In the genomic region with DNA sequence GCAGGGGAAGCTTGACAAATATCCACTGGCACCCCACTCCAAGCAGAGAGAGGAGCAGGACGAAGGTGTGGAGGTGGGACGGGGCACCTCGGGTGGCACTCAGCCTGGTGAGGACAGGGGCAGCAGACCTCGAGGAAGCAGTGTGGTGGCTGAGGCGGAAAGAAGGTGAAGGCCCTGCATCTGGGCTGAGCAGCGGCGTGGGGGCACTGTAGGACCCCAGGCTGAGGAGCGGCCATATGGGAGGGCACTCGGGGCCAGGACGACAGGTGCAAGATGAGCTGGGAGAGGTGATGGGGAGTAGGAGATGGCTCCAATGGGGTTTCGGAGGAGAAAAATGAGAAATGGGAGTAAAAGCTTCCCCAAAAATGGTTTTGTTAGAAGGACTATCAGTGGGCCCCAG, we compare ENCODE assay signal across 22 cellular contexts.
DNase-seq lines count a peak whose midpoint lies in the region; ATAC-seq and TF ChIP-seq lines count a peak whose summit lies in the region.
"Had no signal": no experiment of that assay in that cellular context is flagged by ENCODE, and none has a peak within 500 bp of the region (broad histone marks: within the 10 kb centered on the region; RNA-seq: fewer than 3 reads in every experiment).

No MANE protein-coding gene starts in this region.

- no peak overlapping the region for H4K8ac ChIP-seq in mesenchymal stem cell (ENCODE audit: low read length)

- H3K4me1 ChIP-seq in mucosa of rectum (ENCODE audit: control insufficient read depth in 2 of 2, insufficient read depth in 2 of 2, low read length in 2 of 2) (peaks cover 0 to 4% of the 10 kb centered on the region in 2 donors), osteoblast (ENCODE audit: insufficient read depth, low read length) (no peaks in the 10 kb centered on the region), mesenchymal stem cell (ENCODE audit: control insufficient read depth, insufficient read depth, low read depth, low read length) (peaks cover 1% of the 10 kb centered on the region)
- H3K4me1 ChIP-seq: HAP-1 had no signal

- H3K9ac ChIP-seq in mucosa of rectum (ENCODE audit: low read depth in 1 of 2, low read length in 2 of 2) = no peak overlapping the region
- H3K9ac ChIP-seq in mesenchymal stem cell (ENCODE audit: low read length) = no peak overlapping the region
- H3K9ac ChIP-seq: BLaER1, GM23248 had no signal

- H3K9me3 ChIP-seq in mucosa of rectum (ENCODE audit: control insufficient read depth in 2 of 2, low read length in 2 of 2) (no peaks in the 10 kb centered on the region), osteoblast (ENCODE audit: low read depth, low read length) (no peaks in the 10 kb centered on the region), mesenchymal stem cell (ENCODE audit: control insufficient read depth, low read length) (no peaks in the 10 kb centered on the region)
- H3K9me3 ChIP-seq: HAP-1 had no signal

- no peaks in the 10 kb centered on the region for H4K20me1 ChIP-seq in osteoblast (ENCODE audit: insufficient read depth, low read length)
- H4K20me1 ChIP-seq: BLaER1 had no signal

- no peaks in the 10 kb centered on the region for H3K36me3 Mint-ChIP-seq in activated naive CD4-positive, alpha-beta T cell treated with anti-CD3 and anti-CD28 coated beads, Interleukin-2, amount 50 U/mL, for 72 hours
- H3K36me3 Mint-ChIP-seq: CD4-positive, CD25-positive, alpha-beta regulatory T cell; CD8-positive, alpha-beta memory T cell had no signal

- no peaks in the 10 kb centered on the region for H3K79me1 ChIP-seq in mesenchymal stem cell (replicated peaks; ENCODE audit: low read length, poor library complexity, severe bottlenecking)

- no peak overlapping the region for H3K14ac ChIP-seq in mesenchymal stem cell (ENCODE audit: low read length in 2 of 2)

- 91% methylated on average over 11 of the region's 11 CpGs for WGBS in mesenchymal stem cell

- H2BK5ac ChIP-seq in mesenchymal stem cell (ENCODE audit: low read depth, low read length, poor library complexity, severe bottlenecking) = no peak overlapping the region

- no peaks in the 10 kb centered on the region for H3K9me3 Mint-ChIP-seq in activated naive CD4-positive, alpha-beta T cell treated with anti-CD3 and anti-CD28 coated beads, Interleukin-2, amount 50 U/mL, for 72 hours
- H3K9me3 Mint-ChIP-seq: CD4-positive, CD25-positive, alpha-beta regulatory T cell; CD8-positive, alpha-beta memory T cell had no signal

- no peak overlapping the region for H2AK5ac ChIP-seq in mesenchymal stem cell (ENCODE audit: low read length, severe bottlenecking)

- no peak overlapping the region for H3K18ac ChIP-seq in mesenchymal stem cell (ENCODE audit: low read depth in 1 of 2, low read length in 2 of 2)

- H3K23ac ChIP-seq in mesenchymal stem cell (ENCODE audit: low read length in 2 of 2) = no peak overlapping the region

- no peaks in the 10 kb centered on the region for H3K79me2 ChIP-seq in osteoblast (ENCODE audit: insufficient read depth, low read length)

- DNase-seq in activated naive CD4-positive, alpha-beta T cell treated with anti-CD3 and anti-CD28 coated beads, Interleukin-2, amount 50 U/mL, for 72 hours (ENCODE audit: low spot score in 2 of 2) = no peak
- DNase-seq in activated naive CD4-positive, alpha-beta T cell treated with Interleukin-2 at 50 U/mL for 16 hours = no peak
- peak; percentile 83 for DNase-seq in osteoblast (ENCODE audit: insufficient read length, low spot score, missing footprints)
- no peak for DNase-seq in mesenchymal stem cell
- no peak for DNase-seq in head of caudate nucleus
- no peak for DNase-seq in cerebellar nuclear complex (lab: John Stamatoyannopoulos, UW)
- DNase-seq: CD4-positive, CD25-positive, alpha-beta regulatory T cell; CD8-positive, alpha-beta memory T cell; DMS 273 treated with DMSO at 0.1 percent for 48 hours; DMS79; EL; GDM1; GM23248; HFFc6 had no signal

- intact Hi-C loops in head of caudate nucleus (cut with DNase I) = no loop called here

- no peak overlapping the region for H2BK15ac ChIP-seq in mesenchymal stem cell (ENCODE audit: low read depth, poor library complexity, severe bottlenecking)

- peak overlapping the region; percentile 21 to 77 for H3K27ac Mint-ChIP-seq in activated naive CD4-positive, alpha-beta T cell treated with anti-CD3 and anti-CD28 coated beads, Interleukin-2, amount 50 U/mL, for 72 hours
- H3K27ac Mint-ChIP-seq: B cell; CD8-positive, alpha-beta memory T cell; HFFc6 had no signal

- H3K27ac ChIP-seq in mucosa of rectum (ENCODE audit: low read depth in 2 of 2, low read length in 2 of 2) (peak overlapping the region; percentile 32 to 59), osteoblast (ENCODE audit: low read depth, low read length) (no peak overlapping the region), mesenchymal stem cell (ENCODE audit: low read length, poor library complexity, severe bottlenecking) (no peak overlapping the region)
- H3K27ac ChIP-seq: 22Rv1, BLaER1, C4-2B, GM23248 had no signal

- H3K4me2 ChIP-seq in osteoblast (ENCODE audit: insufficient read depth, low read length) (no peak overlapping the region), mesenchymal stem cell (ENCODE audit: low read length, poor library complexity, severe bottlenecking) (no peak overlapping the region)
- H3K4me2 ChIP-seq: BLaER1 had no signal

- no peak overlapping the region for H4K91ac ChIP-seq in mesenchymal stem cell (ENCODE audit: low read length)

- TF ChIP-seq CTCF in osteoblast (IDR thresholded peaks at IDR 0.05; ENCODE audit: extremely low read depth, low read depth, low read length) = no peak

- H3K27me3 ChIP-seq in mucosa of rectum (ENCODE audit: control insufficient read depth in 2 of 2, insufficient read depth in 2 of 2, low read length in 2 of 2) (no peaks in the 10 kb centered on the region), osteoblast (ENCODE audit: insufficient read depth, low read length) (no peaks in the 10 kb centered on the region), mesenchymal stem cell (ENCODE audit: control insufficient read depth in 1 of 2, insufficient read depth in 1 of 2, low read length in 2 of 2) (peaks cover 0 to 11% of the 10 kb centered on the region in 2 experiments)
- H3K27me3 ChIP-seq: BLaER1 had no signal

- H2BK12ac ChIP-seq in mesenchymal stem cell (ENCODE audit: low read length in 2 of 2) = no peak overlapping the region

- H3K36me3 ChIP-seq in mucosa of rectum (ENCODE audit: control insufficient read depth in 2 of 2, insufficient read depth in 2 of 2, low read length in 2 of 2) (no peaks in the 10 kb centered on the region), osteoblast (ENCODE audit: insufficient read depth, low read length) (no peaks in the 10 kb centered on the region), mesenchymal stem cell (ENCODE audit: control insufficient read depth in 1 of 2, insufficient read depth in 2 of 2, low read depth in 1 of 2, low read length in 2 of 2) (no peaks in the 10 kb centered on the region)
- H3K36me3 ChIP-seq: BLaER1, HAP-1 had no signal

- H3K4ac ChIP-seq in mesenchymal stem cell (ENCODE audit: low read depth in 1 of 2, low read length in 2 of 2) = no peak overlapping the region

- no peak overlapping the region for H2AFZ ChIP-seq in osteoblast (ENCODE audit: low read length)
- H2AFZ ChIP-seq in mesenchymal stem cell (ENCODE audit: low read depth, low read length) = no peak overlapping the region
- H2AFZ ChIP-seq: GM23248 had no signal

- no peak for ATAC-seq in activated naive CD4-positive, alpha-beta T cell treated with anti-CD3 and anti-CD28 coated beads, Interleukin-2, amount 50 U/mL, for 72 hours
- no peak for ATAC-seq in HG02763 (IDR thresholded peaks at IDR 0.05; ENCODE audit: unreplicated experiment)
- ATAC-seq: GM12878 had no signal

- no peak overlapping the region for H2BK120ac ChIP-seq in mesenchymal stem cell (ENCODE audit: low read depth, low read length)

- H3K4me3 ChIP-seq in mucosa of rectum (ENCODE audit: low read length in 2 of 2) = no peak overlapping the region
- no peak overlapping the region for H3K4me3 ChIP-seq in osteoblast (ENCODE audit: insufficient read depth, low read length)
- H3K4me3 ChIP-seq in mesenchymal stem cell (ENCODE audit: insufficient read depth in 1 of 2, low read depth in 1 of 2, low read length in 2 of 2) = no peak overlapping the region
- H3K4me3 ChIP-seq: BLaER1, GM12878, GM23248, HAP-1 had no signal

Comparison
In these comparisons a context has a peak if more than half of its experiments do, and no peak if none do; other contexts are left out.
1. H3K27ac ChIP-seq: peak in mucosa of rectum (2 of 2); none in osteoblast (single experiment) and mesenchymal stem cell (single experiment).